ENCODE assay signal across 1 cellular context in the genomic region with DNA sequence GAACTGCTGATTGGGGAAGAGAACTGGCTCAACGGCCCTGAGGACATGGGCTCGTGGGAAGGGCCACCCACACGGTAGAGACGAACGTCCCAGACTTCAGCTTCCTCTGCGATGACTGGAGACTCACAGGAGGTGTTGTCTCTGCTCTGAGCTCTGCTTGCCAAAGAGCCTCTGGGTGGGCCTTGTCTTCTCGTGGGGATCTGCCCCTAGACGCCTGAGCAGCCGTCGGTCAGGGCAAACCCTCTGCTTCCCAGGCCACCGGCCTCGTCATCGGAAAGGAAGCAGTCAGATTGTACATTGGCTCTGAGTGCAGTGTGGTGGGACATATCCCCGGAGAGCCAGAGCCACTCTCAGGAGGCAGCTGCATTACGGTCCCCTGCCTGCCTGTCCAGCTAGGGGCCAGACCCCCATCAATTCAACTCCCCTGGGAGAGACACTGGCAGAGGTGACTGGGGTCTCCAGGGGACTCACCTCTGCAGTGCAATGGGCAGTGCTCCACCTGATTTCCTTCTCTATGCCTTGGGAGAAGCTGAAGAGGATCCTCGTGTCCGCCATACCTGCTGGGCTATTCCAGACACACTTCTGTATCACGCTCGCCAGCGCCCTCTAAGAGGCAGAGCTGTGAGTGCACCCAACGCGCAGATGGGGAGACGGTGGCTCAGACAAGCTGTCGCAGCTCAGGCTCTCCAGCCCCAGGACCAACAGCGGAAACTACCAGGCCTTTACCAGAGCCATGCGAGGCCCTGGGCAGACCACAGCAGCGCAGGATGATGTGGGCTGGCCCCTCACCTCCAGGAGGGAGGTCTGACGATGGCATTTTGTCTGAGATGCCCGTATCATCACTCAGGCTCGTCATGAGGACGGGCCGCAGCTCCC.
TF ChIP-seq lines count a peak whose summit lies in the region.

No MANE protein-coding gene starts in this region.

TF ChIP-seq in GM23338, 12 proteins besides CTCF, POLR2A, EP300 and RAD21 (continued from another document):
- TF ChIP-seq, protein P1, sequence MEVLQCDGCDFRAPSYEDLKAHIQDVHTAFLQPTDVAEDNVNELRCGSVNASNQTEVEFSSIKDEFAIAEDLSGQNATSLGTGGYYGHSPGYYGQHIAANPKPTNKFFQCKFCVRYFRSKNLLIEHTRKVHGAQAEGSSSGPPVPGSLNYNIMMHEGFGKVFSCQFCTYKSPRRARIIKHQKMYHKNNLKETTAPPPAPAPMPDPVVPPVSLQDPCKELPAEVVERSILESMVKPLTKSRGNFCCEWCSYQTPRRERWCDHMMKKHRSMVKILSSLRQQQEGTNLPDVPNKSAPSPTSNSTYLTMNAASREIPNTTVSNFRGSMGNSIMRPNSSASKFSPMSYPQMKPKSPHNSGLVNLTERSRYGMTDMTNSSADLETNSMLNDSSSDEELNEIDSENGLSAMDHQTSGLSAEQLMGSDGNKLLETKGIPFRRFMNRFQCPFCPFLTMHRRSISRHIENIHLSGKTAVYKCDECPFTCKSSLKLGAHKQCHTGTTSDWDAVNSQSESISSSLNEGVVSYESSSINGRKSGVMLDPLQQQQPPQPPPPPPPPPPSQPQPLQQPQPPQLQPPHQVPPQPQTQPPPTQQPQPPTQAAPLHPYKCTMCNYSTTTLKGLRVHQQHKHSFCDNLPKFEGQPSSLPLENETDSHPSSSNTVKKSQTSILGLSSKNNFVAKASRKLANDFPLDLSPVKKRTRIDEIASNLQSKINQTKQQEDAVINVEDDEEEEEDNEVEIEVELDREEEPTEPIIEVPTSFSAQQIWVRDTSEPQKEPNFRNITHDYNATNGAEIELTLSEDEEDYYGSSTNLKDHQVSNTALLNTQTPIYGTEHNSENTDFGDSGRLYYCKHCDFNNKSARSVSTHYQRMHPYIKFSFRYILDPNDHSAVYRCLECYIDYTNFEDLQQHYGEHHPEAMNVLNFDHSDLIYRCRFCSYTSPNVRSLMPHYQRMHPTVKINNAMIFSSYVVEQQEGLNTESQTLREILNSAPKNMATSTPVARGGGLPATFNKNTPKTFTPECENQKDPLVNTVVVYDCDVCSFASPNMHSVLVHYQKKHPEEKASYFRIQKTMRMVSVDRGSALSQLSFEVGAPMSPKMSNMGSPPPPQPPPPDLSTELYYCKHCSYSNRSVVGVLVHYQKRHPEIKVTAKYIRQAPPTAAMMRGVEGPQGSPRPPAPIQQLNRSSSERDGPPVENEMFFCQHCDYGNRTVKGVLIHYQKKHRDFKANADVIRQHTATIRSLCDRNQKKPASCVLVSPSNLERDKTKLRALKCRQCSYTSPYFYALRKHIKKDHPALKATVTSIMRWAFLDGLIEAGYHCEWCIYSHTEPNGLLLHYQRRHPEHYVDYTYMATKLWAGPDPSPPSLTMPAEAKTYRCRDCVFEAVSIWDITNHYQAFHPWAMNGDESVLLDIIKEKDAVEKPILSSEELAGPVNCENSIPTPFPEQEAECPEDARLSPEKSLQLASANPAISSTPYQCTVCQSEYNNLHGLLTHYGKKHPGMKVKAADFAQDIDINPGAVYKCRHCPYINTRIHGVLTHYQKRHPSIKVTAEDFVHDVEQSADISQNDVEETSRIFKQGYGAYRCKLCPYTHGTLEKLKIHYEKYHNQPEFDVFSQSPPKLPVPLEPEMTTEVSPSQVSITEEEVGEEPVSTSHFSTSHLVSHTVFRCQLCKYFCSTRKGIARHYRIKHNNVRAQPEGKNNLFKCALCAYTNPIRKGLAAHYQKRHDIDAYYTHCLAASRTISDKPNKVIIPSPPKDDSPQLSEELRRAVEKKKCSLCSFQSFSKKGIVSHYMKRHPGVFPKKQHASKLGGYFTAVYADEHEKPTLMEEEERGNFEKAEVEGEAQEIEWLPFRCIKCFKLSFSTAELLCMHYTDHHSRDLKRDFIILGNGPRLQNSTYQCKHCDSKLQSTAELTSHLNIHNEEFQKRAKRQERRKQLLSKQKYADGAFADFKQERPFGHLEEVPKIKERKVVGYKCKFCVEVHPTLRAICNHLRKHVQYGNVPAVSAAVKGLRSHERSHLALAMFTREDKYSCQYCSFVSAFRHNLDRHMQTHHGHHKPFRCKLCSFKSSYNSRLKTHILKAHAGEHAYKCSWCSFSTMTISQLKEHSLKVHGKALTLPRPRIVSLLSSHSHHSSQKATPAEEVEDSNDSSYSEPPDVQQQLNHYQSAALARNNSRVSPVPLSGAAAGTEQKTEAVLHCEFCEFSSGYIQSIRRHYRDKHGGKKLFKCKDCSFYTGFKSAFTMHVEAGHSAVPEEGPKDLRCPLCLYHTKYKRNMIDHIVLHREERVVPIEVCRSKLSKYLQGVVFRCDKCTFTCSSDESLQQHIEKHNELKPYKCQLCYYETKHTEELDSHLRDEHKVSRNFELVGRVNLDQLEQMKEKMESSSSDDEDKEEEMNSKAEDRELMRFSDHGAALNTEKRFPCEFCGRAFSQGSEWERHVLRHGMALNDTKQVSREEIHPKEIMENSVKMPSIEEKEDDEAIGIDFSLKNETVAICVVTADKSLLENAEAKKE (CRISPR knock-in tag; IDR thresholded peaks at IDR 0.05): no peak
- TF ChIP-seq ZNF331 (CRISPR knock-in tag; IDR thresholded peaks at IDR 0.05; ENCODE audit: low read depth): no peak
- TF ChIP-seq, protein P2, sequence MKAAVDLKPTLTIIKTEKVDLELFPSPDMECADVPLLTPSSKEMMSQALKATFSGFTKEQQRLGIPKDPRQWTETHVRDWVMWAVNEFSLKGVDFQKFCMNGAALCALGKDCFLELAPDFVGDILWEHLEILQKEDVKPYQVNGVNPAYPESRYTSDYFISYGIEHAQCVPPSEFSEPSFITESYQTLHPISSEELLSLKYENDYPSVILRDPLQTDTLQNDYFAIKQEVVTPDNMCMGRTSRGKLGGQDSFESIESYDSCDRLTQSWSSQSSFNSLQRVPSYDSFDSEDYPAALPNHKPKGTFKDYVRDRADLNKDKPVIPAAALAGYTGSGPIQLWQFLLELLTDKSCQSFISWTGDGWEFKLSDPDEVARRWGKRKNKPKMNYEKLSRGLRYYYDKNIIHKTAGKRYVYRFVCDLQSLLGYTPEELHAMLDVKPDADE (IDR thresholded peaks at IDR 0.05): no peak
TF ChIP-seq in GM23338: peak in this region for 0.
